In genomic region chr15:88982304-88982945, GRCh38 we compare ENCODE assay signal across 8 cellular contexts.
DNase-seq lines count a peak whose midpoint lies in the region; ATAC-seq, FAIRE-seq and TF ChIP-seq lines count a peak whose summit lies in the region.
"Had no signal": no experiment of that assay in that cellular context is flagged by ENCODE, and none has a peak within 500 bp of the region (broad histone marks: within the 10 kb centered on the region; RNA-seq: fewer than 3 reads in every experiment).

No MANE protein-coding gene starts in this region.

- ATAC-seq in HG03064 (IDR thresholded peaks at IDR 0.05; ENCODE audit: low read depth, unreplicated experiment) (peak; percentile 97), omental fat pad (ENCODE audit: low FRiP score) (peak; percentile 71)

- no peak for TF ChIP-seq CTCF in omental fat pad (IDR thresholded peaks at IDR 0.05)
- TF ChIP-seq CTCF in D721Med (IDR thresholded peaks at IDR 0.05; ENCODE audit: insufficient read depth, missing control alignments): no peak

- no peak for FAIRE-seq in D721Med (lab: Jason Lieb, UNC)
- FAIRE-seq: TTC549 had no signal

- DNase-seq in GM19240 (ENCODE audit: insufficient read length, low spot score) (peak; percentile 35), amniotic epithelial cell (ENCODE audit: low read depth) (peak; percentile 85), omental fat pad (ENCODE audit: low spot score) (no peak), SW 1271 (lab: John Stamatoyannopoulos, UW) (no peak), D721Med (ENCODE audit: insufficient read length, low spot score) (no peak), activated gamma-delta T cell treated with Interleukin-2 at 50 U/mL for 16 hours (no peak)

Comparison
In these comparisons a context has a peak if more than half of its experiments do, and no peak if none do; other contexts are left out.
1. DNase-seq: peak in GM19240 (single experiment) and amniotic epithelial cell (single experiment); none in omental fat pad (single experiment), SW 1271 (0 of 2), D721Med (single experiment) and activated gamma-delta T cell treated with Interleukin-2 at 50 U/mL for 16 hours (single experiment).